Comparison of ENCODE assay signal across 1 cellular context in genomic region chr2:177693658-177694334, GRCh38.
TF ChIP-seq lines count a peak whose summit lies in the region.

No MANE protein-coding gene starts in this region.

TF ChIP-seq in K562, 482 proteins besides CTCF, POLR2A, EP300 and RAD21 (continued from another document and continues in another):
- TF ChIP-seq NKRF (IDR thresholded peaks at IDR 0.05; ENCODE audit: borderline replicate concordance) (no peak), MTA1 (IDR thresholded peaks at IDR 0.05; ENCODE audit: borderline replicate concordance) (no peak; the same call in 1 of the 2 replicates), BACH1 (tag; IDR thresholded peaks at IDR 0.05) (no peak; the same call in 1 of the 2 replicates), FOXA1 (IDR thresholded peaks at IDR 0.05; ENCODE audit: borderline replicate concordance) (no peak), NCOA6 (IDR thresholded peaks at IDR 0.05) (no peak), RBM25 (IDR thresholded peaks at IDR 0.05; ENCODE audit: low read depth, low read length, severe bottlenecking) (no peak), ZNF384 (IDR thresholded peaks at IDR 0.05; ENCODE audit: low read depth, low read length) (peak; percentile 86), HEY1 (CRISPR knock-in tag; IDR thresholded peaks at IDR 0.05; ENCODE audit: borderline replicate concordance) (peak; percentile 72; the same call in 1 of the 2 replicates), COPS2 (conservative IDR thresholded peaks at IDR 0.05) (no peak), ZBTB34 (CRISPR knock-in tag; IDR thresholded peaks at IDR 0.05) (no peak), MEIS2 (IDR thresholded peaks at IDR 0.05; ENCODE audit: partially characterized antibody) (peak; percentile 99), GTF2A2 (tag; IDR thresholded peaks at IDR 0.05) (no peak), PTTG1 (tag; IDR thresholded peaks at IDR 0.05; ENCODE audit: low read depth) (no peak), SNIP1 (IDR thresholded peaks at IDR 0.05; ENCODE audit: low read depth) (no peak), ZNF165 (CRISPR knock-in tag; IDR thresholded peaks at IDR 0.05; ENCODE audit: borderline replicate concordance) (no peak), GTF3C2 (IDR thresholded peaks at IDR 0.05; ENCODE audit: borderline replicate concordance, extremely low read depth, insufficient read length) (no peak), ZNF311 (CRISPR knock-in tag; IDR thresholded peaks at IDR 0.05) (no peak), TAF15 (IDR thresholded peaks at IDR 0.05; ENCODE audit: low read depth, low read length) (no peak), ZNF174 (CRISPR knock-in tag; IDR thresholded peaks at IDR 0.05) (no peak), NBN (IDR thresholded peaks at IDR 0.05; ENCODE audit: low read depth) (peak; percentile 88), BRD9 (IDR thresholded peaks at IDR 0.05; ENCODE audit: low read depth, partially characterized antibody) (peak; percentile 48), OTX1 (CRISPR knock-in tag; IDR thresholded peaks at IDR 0.05) (no peak), PCBP2 (IDR thresholded peaks at IDR 0.05; ENCODE audit: low read depth, low read length, poor library complexity, severe bottlenecking) (no peak), CEBPZ (IDR thresholded peaks at IDR 0.05; ENCODE audit: borderline replicate concordance, low read depth, low read length) (no peak), MYBL2 (IDR thresholded peaks at IDR 0.05; ENCODE audit: low read depth) (no peak; the same call in 1 of the 2 replicates), MYBL2 (CRISPR knock-in tag; IDR thresholded peaks at IDR 0.05; ENCODE audit: borderline replicate concordance) (no peak), NONO (IDR thresholded peaks at IDR 0.05; ENCODE audit: low read depth in 2 of 2, low read length in 1 of 2) (peak in 1 of 2 experiments; percentile 67; a peak in 1 of 4 replicates), NR2C2 (CRISPR knock-in tag; IDR thresholded peaks at IDR 0.05) (no peak), NR2C2 (tag; IDR thresholded peaks at IDR 0.05) (peak; percentile 59), ATF2 (CRISPR knock-in tag; IDR thresholded peaks at IDR 0.05) (no peak), ZNF133 (CRISPR knock-in tag; IDR thresholded peaks at IDR 0.05) (no peak), ZNF766 (CRISPR knock-in tag; conservative IDR thresholded peaks at IDR 0.05) (peak; percentile 93), XRCC5 (IDR thresholded peaks at IDR 0.05; ENCODE audit: low read depth, low read length) (no peak), CREM (IDR thresholded peaks at IDR 0.05; ENCODE audit: low read depth) (peak; percentile 60; the same call in 1 of the 2 replicates), POLR2AphosphoS2 (IDR thresholded peaks at IDR 0.05; ENCODE audit: low read length) (no peak), ZNF146 (CRISPR knock-in tag; IDR thresholded peaks at IDR 0.05; ENCODE audit: unreplicated experiment) (no peak), RNF2 (IDR thresholded peaks at IDR 0.05) (peak; percentile 70), FOS (IDR thresholded peaks at IDR 0.05; ENCODE audit: extremely low read depth, insufficient read length) (no peak), BHLHE40 (IDR thresholded peaks at IDR 0.05; ENCODE audit: low read length) (peak; percentile 69), ZNF41 (CRISPR knock-in tag; conservative IDR thresholded peaks at IDR 0.05) (0 out of 2 replicates have a peak, but pooled peaks have one; percentile 23), MTF1 (CRISPR knock-in tag; IDR thresholded peaks at IDR 0.05; ENCODE audit: borderline replicate concordance) (no peak), EGR1 (conservative IDR thresholded peaks at IDR 0.05) (no peak), HMBOX1 (IDR thresholded peaks at IDR 0.05) (peak; percentile 91), ZNF408 (CRISPR knock-in tag; IDR thresholded peaks at IDR 0.05; ENCODE audit: low read depth) (no peak), ZNF785 (CRISPR knock-in tag; IDR thresholded peaks at IDR 0.05) (no peak), ATF7 (IDR thresholded peaks at IDR 0.05) (peak; percentile 89), NFRKB (IDR thresholded peaks at IDR 0.05; ENCODE audit: low read depth) (0 out of 2 replicates have a peak, but pooled peaks have one; percentile 10), ATF4 (CRISPR knock-in tag; IDR thresholded peaks at IDR 0.05) (peak; percentile 83), ZNF175 (CRISPR knock-in tag; IDR thresholded peaks at IDR 0.05; ENCODE audit: low read depth) (peak; percentile 82), HBP1 (CRISPR knock-in tag; IDR thresholded peaks at IDR 0.05) (no peak), ZNF232 (CRISPR knock-in tag; IDR thresholded peaks at IDR 0.05) (no peak), CBX2 (IDR thresholded peaks at IDR 0.05; ENCODE audit: insufficient read depth, low read length, poor library complexity, severe bottlenecking) (no peak), THRAP3 (IDR thresholded peaks at IDR 0.05; ENCODE audit: borderline replicate concordance) (no peak), SMAD4 (CRISPR knock-in tag; conservative IDR thresholded peaks at IDR 0.05) (peak; percentile 60; the same call in 1 of the 2 replicates), CBFA2T3 (IDR thresholded peaks at IDR 0.05) (peak; percentile 95), HMG20B (CRISPR knock-in tag; IDR thresholded peaks at IDR 0.05) (no peak), TAF7 (tag; IDR thresholded peaks at IDR 0.05) (no peak), CHCHD3 (CRISPR knock-in tag; IDR thresholded peaks at IDR 0.05) (no peak), POLR2B (IDR thresholded peaks at IDR 0.05; ENCODE audit: low read depth, partially characterized antibody) (no peak), CCNT2 (IDR thresholded peaks at IDR 0.05; ENCODE audit: borderline replicate concordance, extremely low read depth, insufficient read length, low read depth, low read length) (peak; percentile 92), CAMTA2 (CRISPR knock-in tag; conservative IDR thresholded peaks at IDR 0.05) (no peak), NUFIP1 (IDR thresholded peaks at IDR 0.05; ENCODE audit: partially characterized antibody) (no peak), RBBP5 (IDR thresholded peaks at IDR 0.05; ENCODE audit: borderline replicate concordance, insufficient read depth, low read length, poor library complexity, severe bottlenecking) (no peak), NR1H2 (CRISPR knock-in tag; IDR thresholded peaks at IDR 0.05) (no peak)
